ENCODE assay signal across 3 cellular contexts in genomic region chrX:143336261-143336660, GRCh38.
"Had no signal": no experiment of that assay in that cellular context is flagged by ENCODE, and none has a peak within 500 bp of the region (broad histone marks: within the 10 kb centered on the region; RNA-seq: fewer than 3 reads in every experiment).

No MANE protein-coding gene starts in this region.

- ATAC-seq: GM12878 had no signal

- H3K4me3 ChIP-seq: GM12878 had no signal

- DNase-seq: GDM1, GF-D8 had no signal
